In the genomic region with DNA sequence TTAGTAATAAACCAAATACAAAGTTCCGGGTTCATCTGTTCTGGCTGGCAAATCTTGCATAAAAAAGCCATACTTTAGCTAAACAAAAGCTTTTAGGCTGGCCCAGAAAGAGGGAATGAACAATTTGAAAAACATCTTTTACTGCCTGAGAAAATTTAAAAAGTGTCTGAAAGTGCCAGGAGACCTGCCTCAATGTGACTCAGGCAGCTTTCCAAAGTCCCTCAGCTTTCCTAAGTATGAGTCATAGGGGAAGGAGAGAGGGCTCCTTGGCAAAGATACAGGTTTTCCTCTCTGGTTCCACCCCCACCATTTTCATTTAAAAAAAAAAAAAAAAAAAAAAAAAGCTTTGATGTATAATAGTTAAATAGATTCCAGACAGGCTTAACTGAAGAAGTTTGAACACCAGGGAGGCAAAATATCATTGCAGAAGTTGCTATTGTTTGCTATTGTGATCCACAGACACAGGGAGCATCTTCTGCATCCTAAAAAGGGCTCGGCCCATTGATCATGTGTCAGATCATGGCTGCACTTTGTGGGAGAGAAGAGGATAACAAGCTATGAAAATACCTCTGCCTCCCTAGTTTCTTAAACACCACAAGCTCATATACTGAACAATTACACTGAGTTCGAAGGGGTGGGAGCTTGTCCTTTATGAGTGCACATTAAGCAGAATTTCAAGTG, we compare ENCODE assay signal across 10 cellular contexts.
DNase-seq lines count a peak whose midpoint lies in the region; ATAC-seq, FAIRE-seq and TF ChIP-seq lines count a peak whose summit lies in the region.
"Had no signal": no experiment of that assay in that cellular context is flagged by ENCODE, and none has a peak within 500 bp of the region (broad histone marks: within the 10 kb centered on the region; RNA-seq: fewer than 3 reads in every experiment).

No MANE protein-coding gene starts in this region.

- H3K36me3 ChIP-seq in IMR-90 (ENCODE audit: control insufficient read depth, insufficient read depth, low read length) = no peaks in the 10 kb centered on the region

- TF ChIP-seq POLR2A in A549 (IDR thresholded peaks at IDR 0.05; ENCODE audit: low read length) (no peak), IMR-90 (IDR thresholded peaks at IDR 0.05; ENCODE audit: low read depth, low read length) (no peak)

- peak overlapping the region; percentile 61 for H3K14ac ChIP-seq in IMR-90 (replicated peaks; ENCODE audit: low read depth, low read length)

- peak overlapping the region; percentile 63; the same call in 1 of the 2 replicates for H3K18ac ChIP-seq in IMR-90 (ENCODE audit: low read depth, low read length)

- H3K9ac ChIP-seq in IMR-90 (ENCODE audit: low read depth, low read length) = no peak overlapping the region

- H3K4me3 ChIP-seq in A549 = no peak overlapping the region
- H3K4me3 ChIP-seq in IMR-90 (ENCODE audit: insufficient read depth, low read depth, low read length) = no peak overlapping the region

- H2BK20ac ChIP-seq in IMR-90 (ENCODE audit: low read depth, low read length) = peak overlapping the region; percentile 30

- POLR2A ChIA-PET in A549 (lab: Yijun Ruan, JAX) (interaction anchor here (0.6 to 1.6 kb wide), 6 partner anchors 8 to 115 kb away, joined by 3 to 14 read pairs (median 4); no protein-coding TSS in a partner anchor), IMR-90 (lab: Charles Lee; ENCODE audit: unreplicated experiment) (no interaction called here)

- peaks cover 78% of the 10 kb centered on the region for H3K4me1 ChIP-seq in A549
- H3K4me1 ChIP-seq in IMR-90 (ENCODE audit: control insufficient read depth, insufficient read depth, low read length) = peaks cover 23% of the 10 kb centered on the region

- peaks cover 9% of the 10 kb centered on the region for H3K4me1 Mint-ChIP-seq in activated CD8-positive, alpha-beta memory T cell treated with anti-CD3 and anti-CD28 coated beads, Interleukin-2, amount 10 ng/mL, durations not matched to agents 7 days and 5 days

- no peak overlapping the region for H3K27ac Mint-ChIP-seq in activated CD8-positive, alpha-beta memory T cell treated with anti-CD3 and anti-CD28 coated beads, Interleukin-2, amount 10 ng/mL, durations not matched to agents 7 days and 5 days
- H3K27ac Mint-ChIP-seq: activated naive CD8-positive, alpha-beta T cell treated with anti-CD3 and anti-CD28 coated beads, Interleukin-2, amount 10 ng/mL, durations not matched to agents 7 days and 5 days had no signal

- CTCF ChIA-PET in A549 (lab: Yijun Ruan, JAX) (interaction anchor here (0.6 to 2.8 kb wide), 10 partner anchors 20 to 491 kb away, joined by 3 to 11 read pairs (median 4); no protein-coding TSS in a partner anchor), IMR-90 (lab: Yijun Ruan, JAX) (no interaction called here)
- CTCF ChIA-PET in activated CD8-positive, alpha-beta memory T cell treated with anti-CD3 and anti-CD28 coated beads, Interleukin-2, amount 10 ng/mL, durations not matched to agents 7 days and 5 days (lab: Charles Lee) = interaction anchor here (1.4 kb wide), 1 partner anchor 20 kb away, joined by 4 read pairs; no protein-coding TSS in a partner anchor

- H3K79me1 ChIP-seq in IMR-90 (ENCODE audit: low read depth in 1 of 2, low read length in 2 of 2) = peaks cover 10 to 45% of the 10 kb centered on the region in 2 experiments; a peak in 3 of 4 replicates

- H4K20me1 ChIP-seq in IMR-90 (ENCODE audit: insufficient read depth, low read length) = 0 out of 2 replicates have a peak, but pooled peaks cover 4% of the 10 kb centered on the region

- TF ChIP-seq EP300 in A549 (IDR thresholded peaks at IDR 0.05) = no peak

- H2AK9ac ChIP-seq in IMR-90 (replicated peaks; ENCODE audit: low read depth, low read length, poor library complexity) = no peak overlapping the region

- no peak for FAIRE-seq in A549 (lab: Jason Lieb, UNC)

- H4K8ac ChIP-seq in IMR-90 (ENCODE audit: low read depth in 2 of 2, low read length in 2 of 2) = peak overlapping the region in 1 of 2 experiments; percentile 74; a peak in 2 of 4 replicates

- H2AK5ac ChIP-seq in IMR-90 (ENCODE audit: low read depth, low read length) = peak overlapping the region; percentile 20

- H3K56ac ChIP-seq in IMR-90 (ENCODE audit: extremely low read depth, insufficient read depth, low read length) = no peak overlapping the region

- no peaks in the 10 kb centered on the region for H3K9me3 ChIP-seq in A549
- H3K9me3 ChIP-seq in IMR-90 (ENCODE audit: control insufficient read depth, insufficient read depth, low read length) = no peaks in the 10 kb centered on the region

- H2BK15ac ChIP-seq in IMR-90 (ENCODE audit: low read depth, low read length) = peak overlapping the region; percentile 1; the same call in 1 of the 3 replicates

- dilution Hi-C loops in IMR-90 (cut with HindIII; ENCODE audit: low sequenced_read_pairs, unreplicated experiment) = no loop called here

- H4K5ac ChIP-seq in IMR-90 (ENCODE audit: low read depth, low read length) = no peak overlapping the region; the same call in 1 of the 2 replicates

- TF ChIP-seq RAD21 in A549 (conservative IDR thresholded peaks at IDR 0.05 in 1 of 2, IDR thresholded peaks at IDR 0.05 in 1 of 2) (no peak), IMR-90 (IDR thresholded peaks at IDR 0.05; ENCODE audit: low read length) (no peak)

- no peaks in the 10 kb centered on the region for H3K27me3 ChIP-seq in IMR-90 (ENCODE audit: control insufficient read depth, insufficient read depth, low read length)

- no peak overlapping the region for H3K4me3 Mint-ChIP-seq in activated CD8-positive, alpha-beta memory T cell treated with anti-CD3 and anti-CD28 coated beads, Interleukin-2, amount 10 ng/mL, durations not matched to agents 7 days and 5 days
- H3K4me3 Mint-ChIP-seq: activated naive CD8-positive, alpha-beta T cell treated with anti-CD3 and anti-CD28 coated beads, Interleukin-2, amount 10 ng/mL, durations not matched to agents 7 days and 5 days had no signal

- DNase-seq in A549 (ENCODE audit: low read depth in 1 of 2, low spot score in 1 of 2) = peak; percentile 56 to 67
- peak; percentile 88 for DNase-seq in IMR-90
- DNase-seq in cerebellum (ENCODE audit: low spot score) = peak; percentile 44
- peak; percentile 82 for DNase-seq in medulla oblongata (ENCODE audit: extremely low spot score)
- no peak for DNase-seq in NCI-H2081 treated with DMSO at 0.1 percent for 48 hours (lab: John Stamatoyannopoulos, UW)
- DNase-seq in activated CD8-positive, alpha-beta memory T cell treated with anti-CD3 and anti-CD28 coated beads, Interleukin-2, amount 10 ng/mL, durations not matched to agents 7 days and 5 days = no peak
- no peak for DNase-seq in activated naive CD4-positive, alpha-beta T cell (lab: John Stamatoyannopoulos, UW)
- DNase-seq: activated naive CD8-positive, alpha-beta T cell treated with anti-CD3 and anti-CD28 coated beads, Interleukin-2, amount 10 ng/mL, durations not matched to agents 7 days and 5 days had no signal

- no peaks in the 10 kb centered on the region for H3K27me3 Mint-ChIP-seq in activated CD8-positive, alpha-beta memory T cell treated with anti-CD3 and anti-CD28 coated beads, Interleukin-2, amount 10 ng/mL, durations not matched to agents 7 days and 5 days
- H3K27me3 Mint-ChIP-seq: activated naive CD8-positive, alpha-beta T cell treated with anti-CD3 and anti-CD28 coated beads, Interleukin-2, amount 10 ng/mL, durations not matched to agents 7 days and 5 days had no signal

- 37% methylated on average over 3 of the region's 3 CpGs for WGBS in A549 (ENCODE audit: missing lambda C conversion rate)
- WGBS in IMR-90 (ENCODE audit: extremely low coverage in 2 of 2, insufficient read length in 1 of 2), 2 experiments = no CpG with 5 or more reads among the region's 3 CpGs

- H3K9me1 ChIP-seq in IMR-90 (ENCODE audit: insufficient read depth, low read length) = peaks cover 7% of the 10 kb centered on the region

- no TSS peak for BruUV-seq in IMR-90 (replicated peaks; lab: Mats Ljungman, UMichigan)

- H3K36me3 Mint-ChIP-seq in activated CD8-positive, alpha-beta memory T cell treated with anti-CD3 and anti-CD28 coated beads, Interleukin-2, amount 10 ng/mL, durations not matched to agents 7 days and 5 days = peaks cover 4% of the 10 kb centered on the region

- peak overlapping the region; percentile 73 for H3K4ac ChIP-seq in IMR-90 (ENCODE audit: low read depth, low read length)

- peak overlapping the region; percentile 53 for H2BK5ac ChIP-seq in IMR-90 (ENCODE audit: low read depth, low read length, poor library complexity, severe bottlenecking)

- peak; percentile 68 to 71 for ATAC-seq in A549
- ATAC-seq in IMR-90 (ENCODE audit: low read depth) = no peak; the same call in none of the 2 replicates
- no peak for ATAC-seq in HG02588 (IDR thresholded peaks at IDR 0.05; ENCODE audit: unreplicated experiment)
- ATAC-seq in activated CD8-positive, alpha-beta memory T cell treated with anti-CD3 and anti-CD28 coated beads, Interleukin-2, amount 10 ng/mL, durations not matched to agents 7 days and 5 days = no peak

- peak overlapping the region; percentile 44 for H2BK120ac ChIP-seq in IMR-90 (ENCODE audit: low read depth, low read length)

- no peak for TF ChIP-seq CTCF in A549 (IDR thresholded peaks at IDR 0.05)
- no peak for TF ChIP-seq CTCF in IMR-90 (conservative IDR thresholded peaks at IDR 0.05; ENCODE audit: low read depth, low read length)

- H3K27ac ChIP-seq in A549 = peak overlapping the region; percentile 66 to 80
- H3K27ac ChIP-seq in IMR-90 (ENCODE audit: insufficient read depth, low read length) = 0 out of 2 replicates have a peak overlapping the region, but pooled peaks have one; percentile 1
- H3K27ac ChIP-seq: C4-2B had no signal

- H2AFZ ChIP-seq in IMR-90 (replicated peaks; ENCODE audit: low read length, poor library complexity) = no peak overlapping the region

- in situ Hi-C loops in IMR-90 (cut with MboI; ENCODE audit: low sequenced_read_pairs) = no loop called here

- intact Hi-C loops in IMR-90 (cut with micrococcal nuclease) = loop anchor here (5.0 kb wide), 3 partner anchors 59 to 111 kb away; no protein-coding TSS in a partner anchor

- no peaks in the 10 kb centered on the region for H3K9me3 Mint-ChIP-seq in activated CD8-positive, alpha-beta memory T cell treated with anti-CD3 and anti-CD28 coated beads, Interleukin-2, amount 10 ng/mL, durations not matched to agents 7 days and 5 days (ENCODE audit: low read depth)
- H3K9me3 Mint-ChIP-seq: activated naive CD8-positive, alpha-beta T cell treated with anti-CD3 and anti-CD28 coated beads, Interleukin-2, amount 10 ng/mL, durations not matched to agents 7 days and 5 days had no signal

- peak overlapping the region; percentile 41; the same call in 1 of the 2 replicates for H3K23ac ChIP-seq in IMR-90 (ENCODE audit: low read depth, low read length)

- H3K4me2 ChIP-seq in A549 (peak overlapping the region; percentile 80), IMR-90 (ENCODE audit: low read depth, low read length) (peak overlapping the region; percentile 59; the same call in 1 of the 2 replicates)

- H4K91ac ChIP-seq in IMR-90 (ENCODE audit: insufficient read depth, low read depth, low read length) = peak overlapping the region; percentile 58; the same call in 1 of the 2 replicates

TF ChIP-seq in A549, 52 proteins besides CTCF, POLR2A, EP300 and RAD21 (continues in another document):
- no peak for TF ChIP-seq EHF (CRISPR knock-in tag; IDR thresholded peaks at IDR 0.05)
- TF ChIP-seq JUNB (IDR thresholded peaks at IDR 0.05) = peak; percentile 70

TF ChIP-seq in IMR-90, 13 proteins besides CTCF, POLR2A, EP300 and RAD21 (continues in another document):
- TF ChIP-seq BHLHE40 (IDR thresholded peaks at IDR 0.05; ENCODE audit: low read depth, low read length) = peak; percentile 37; the same call in 1 of the 2 replicates
- peak; percentile 89 for TF ChIP-seq FOS (IDR thresholded peaks at IDR 0.05; ENCODE audit: low read depth, low read length)

Comparison
In these comparisons a context has a peak if more than half of its experiments do, and no peak if none do; other contexts are left out.
1. ATAC-seq: peak in A549 (2 of 2); none in IMR-90 (single experiment), HG02588 (single experiment) and activated CD8-positive, alpha-beta memory T cell treated with anti-CD3 and anti-CD28 coated beads, Interleukin-2, amount 10 ng/mL, durations not matched to agents 7 days and 5 days (single experiment).
2. DNase-seq: peak in A549 (2 of 2), IMR-90 (single experiment), cerebellum (single experiment) and medulla oblongata (single experiment); none in NCI-H2081 treated with DMSO at 0.1 percent for 48 hours (single experiment), activated CD8-positive, alpha-beta memory T cell treated with anti-CD3 and anti-CD28 coated beads, Interleukin-2, amount 10 ng/mL, durations not matched to agents 7 days and 5 days (single experiment) and activated naive CD4-positive, alpha-beta T cell (0 of 4).